Comparison of ENCODE assay signal across 22 cellular contexts in the genomic region with DNA sequence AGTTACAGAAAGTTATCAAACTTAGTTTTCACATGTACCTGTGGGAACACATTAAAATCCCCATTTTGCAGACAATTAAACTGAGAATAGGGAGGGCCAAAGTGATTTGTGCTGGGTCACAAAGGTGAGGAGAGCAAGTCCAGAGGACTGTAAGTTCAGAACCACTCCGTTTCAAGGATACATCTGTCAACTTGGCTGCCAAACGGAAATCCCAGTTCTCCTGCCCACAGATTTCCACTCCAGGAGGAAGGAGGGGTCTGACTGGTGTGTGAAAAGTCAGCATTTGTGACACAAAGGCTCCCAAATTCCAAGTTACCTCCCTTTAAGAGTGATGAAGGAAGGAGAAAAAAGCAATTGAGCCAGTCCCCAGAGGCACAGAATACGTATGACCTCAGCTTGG.
"Had no signal": no experiment of that assay in that cellular context is flagged by ENCODE, and none has a peak within 500 bp of the region (broad histone marks: within the 10 kb centered on the region; RNA-seq: fewer than 3 reads in every experiment).

No MANE protein-coding gene starts in this region.

- H3K9me3 ChIP-seq: esophagus muscularis mucosa, gastroesophageal sphincter, lower lobe of right lung, pancreas, right lobe of liver, tibial artery, upper lobe of left lung, uterus had no signal

- DNase-seq: cortex of kidney; effector memory CD4-positive, alpha-beta T cell; hippocampal formation; kidney glomerular epithelial cell; lower lobe of right lung; mesenchymal stem cell; midbrain; naive B cell; occipital lobe; pancreas; right lobe of liver; stimulated activated CD4-positive, alpha-beta T cell treated with anti-CD3 and anti-CD28 coated beads, Interleukin-4, amount 100 ng/mL, for 1 hour; stimulated activated CD8-positive, alpha-beta memory T cell treated with anti-CD3 and anti-CD28 coated beads, Interleukin-4, amount 100 ng/mL, for 48 hours; stimulated activated naive CD8-positive, alpha-beta T cell treated with anti-CD3 and anti-CD28 coated beads, Interleukin-15, Interleukin-2, amounts not matched to agents 100 U/mL and 50 U/mL, for 24 hours; tibial artery; upper lobe of left lung; uterus had no signal

- H3K4me3 ChIP-seq: esophagus muscularis mucosa, gastroesophageal sphincter, lower lobe of right lung, pancreas, right lobe of liver, tibial artery, upper lobe of left lung, uterus had no signal

- H3K36me3 ChIP-seq: lower lobe of right lung, right lobe of liver, uterus had no signal

- H3K4me1 ChIP-seq: esophagus muscularis mucosa, gastroesophageal sphincter, pancreas, right lobe of liver, tibial artery, upper lobe of left lung, uterus had no signal

- FAIRE-seq: islet of Langerhans, pancreas had no signal

- H3K27ac ChIP-seq: epithelial cell of prostate, esophagus muscularis mucosa, gastroesophageal sphincter, lower lobe of right lung, pancreas, right lobe of liver, tibial artery, upper lobe of left lung, uterus had no signal

- H3K27me3 ChIP-seq: esophagus muscularis mucosa, gastroesophageal sphincter, pancreas, right lobe of liver, tibial artery, upper lobe of left lung, uterus had no signal

- ATAC-seq: gastroesophageal sphincter; lower lobe of right lung; pancreas; stimulated activated effector memory CD8-positive, alpha-beta T cell treated with anti-CD3 and anti-CD28 coated beads, Interleukin-12 subunit alpha, Interleukin-12 subunit beta, amount 100 ng/mL, for 72 hours; stimulated activated naive CD8-positive, alpha-beta T cell treated with anti-CD3 and anti-CD28 coated beads, Interleukin-15, Interleukin-2, amounts not matched to agents 100 U/mL and 50 U/mL, for 24 hours had no signal
